9 cellular contexts compared by ENCODE assay signal in genomic region chr11:64918056-64918455, GRCh38. TPM values are rescaled to one million over a fixed set of nuclear protein-coding genes. Genes with fewer than 3 reads are reported as not detected.
A peak's percentile ranks its signal among the peaks of the same experiment; 100 is the strongest.
DNase-seq lines count a peak whose midpoint lies in the region; ATAC-seq and TF ChIP-seq lines count a peak whose summit lies in the region.
"Had no signal": no experiment of that assay in that cellular context is flagged by ENCODE, and none has a peak within 500 bp of the region (broad histone marks: within the 10 kb centered on the region; RNA-seq: fewer than 3 reads in every experiment).

No MANE protein-coding gene starts in this region.

- POLR2A ChIA-PET in CD4-positive, alpha-beta T cell (lab: Charles Lee), result interaction anchor here (1.2 kb wide), 1 partner anchor 123 kb away, joined by 5 read pairs; the partner anchor contains the start of gene SAC3D1
- POLR2A ChIA-PET in IMR-90 (lab: Charles Lee; ENCODE audit: unreplicated experiment), result no interaction called here

- H3K36me3 ChIP-seq in IMR-90 (ENCODE audit: control insufficient read depth, insufficient read depth, low read length) (peaks cover 8% of the 10 kb centered on the region), smooth muscle cell (ENCODE audit: low read depth) (no peaks in the 10 kb centered on the region)

- no peak for TF ChIP-seq POLR2A in IMR-90 (IDR thresholded peaks at IDR 0.05; ENCODE audit: low read depth, low read length)

- in situ Hi-C loops in IMR-90 (cut with MboI; ENCODE audit: low sequenced_read_pairs), result no loop called here

- H3K23ac ChIP-seq in IMR-90 (ENCODE audit: low read depth, low read length), result peak overlapping the region; percentile 20; the same call in 1 of the 2 replicates

- peak overlapping the region; percentile 54 for H2AFZ ChIP-seq in IMR-90 (replicated peaks; ENCODE audit: low read length, poor library complexity)
- H2AFZ ChIP-seq in smooth muscle cell (ENCODE audit: low read depth), result peak overlapping the region; percentile 95

- no peaks in the 10 kb centered on the region for H3K9me3 Mint-ChIP-seq in CD4-positive, alpha-beta T cell
- no peaks in the 10 kb centered on the region for H3K9me3 Mint-ChIP-seq in activated T-helper 17 cell treated with anti-CD3 and anti-CD28 coated beads, Interleukin-2, amount 50 U/mL, for 72 hours

- no peak overlapping the region for H2BK15ac ChIP-seq in IMR-90 (ENCODE audit: low read depth, low read length)

- dilution Hi-C loops in IMR-90 (cut with HindIII; ENCODE audit: low sequenced_read_pairs, unreplicated experiment), result no loop called here

- peak overlapping the region; percentile 49; the same call in 1 of the 2 replicates for H3K14ac ChIP-seq in IMR-90 (replicated peaks; ENCODE audit: low read depth, low read length)

- peak in 1 of 10 experiments; percentile 1 for DNase-seq in CD4-positive, alpha-beta T cell
- DNase-seq in IMR-90 (peak; percentile 70), hepatic stellate cell (ENCODE audit: low spot score) (peak; percentile 34), smooth muscle cell (lab: John Stamatoyannopoulos, UW; ENCODE audit: unreplicated experiment) (no peak), omental fat pad (ENCODE audit: low spot score) (no peak), COR-L47 (lab: John Stamatoyannopoulos, UW) (no peak)

- H2AK9ac ChIP-seq in IMR-90 (replicated peaks; ENCODE audit: low read depth, low read length, poor library complexity), result no peak overlapping the region

- H2AK5ac ChIP-seq in IMR-90 (ENCODE audit: low read depth, low read length), result no peak overlapping the region; the same call in 1 of the 2 replicates

- H3K4me1 Mint-ChIP-seq in CD4-positive, alpha-beta T cell (ENCODE audit: low read depth), result peaks cover 26% of the 10 kb centered on the region
- H3K4me1 Mint-ChIP-seq in activated T-helper 17 cell treated with anti-CD3 and anti-CD28 coated beads, Interleukin-2, amount 50 U/mL, for 72 hours, result peaks cover 16% of the 10 kb centered on the region

- ATAC-seq in CD4-positive, alpha-beta T cell (ENCODE audit: poor library complexity), result no peak
- ATAC-seq in IMR-90 (ENCODE audit: low read depth), result 0 out of 2 replicates have a peak, but pooled peaks have one; percentile 1
- no peak for ATAC-seq in activated T-helper 17 cell treated with anti-CD3 and anti-CD28 coated beads, Interleukin-2, amount 50 U/mL, for 72 hours (replicated peaks)
- ATAC-seq in omental fat pad (ENCODE audit: low FRiP score), result no peak
- no peak for ATAC-seq in HG02870 (IDR thresholded peaks at IDR 0.05; ENCODE audit: unreplicated experiment)

- CTCF ChIA-PET in CD4-positive, alpha-beta T cell (lab: Charles Lee), result no interaction called here
- CTCF ChIA-PET in IMR-90 (lab: Yijun Ruan, JAX), result no interaction called here

- peak overlapping the region; percentile 66 for H3K4ac ChIP-seq in IMR-90 (ENCODE audit: low read depth, low read length)

- no peaks in the 10 kb centered on the region for H3K27me3 Mint-ChIP-seq in CD4-positive, alpha-beta T cell
- H3K27me3 Mint-ChIP-seq in activated T-helper 17 cell treated with anti-CD3 and anti-CD28 coated beads, Interleukin-2, amount 50 U/mL, for 72 hours, result no peaks in the 10 kb centered on the region

- H3K9ac ChIP-seq in IMR-90 (ENCODE audit: low read depth, low read length) (peak overlapping the region; percentile 80), smooth muscle cell (ENCODE audit: low read depth) (peak overlapping the region; percentile 63)

- H2BK120ac ChIP-seq in IMR-90 (ENCODE audit: low read depth, low read length), result peak overlapping the region; percentile 22; the same call in 1 of the 2 replicates

- H3K27ac ChIP-seq in CD4-positive, alpha-beta T cell (ENCODE audit: low read depth, low read length), result peak overlapping the region; percentile 54
- peak overlapping the region; percentile 50; the same call in 1 of the 2 replicates for H3K27ac ChIP-seq in IMR-90 (ENCODE audit: insufficient read depth, low read length)
- peak overlapping the region; percentile 71 for H3K27ac ChIP-seq in smooth muscle cell (ENCODE audit: low read depth)

- H4K20me1 ChIP-seq in IMR-90 (ENCODE audit: insufficient read depth, low read length), result no peaks in the 10 kb centered on the region; the same call in 1 of the 2 replicates
- no peaks in the 10 kb centered on the region for H4K20me1 ChIP-seq in smooth muscle cell (ENCODE audit: low read depth)

- peak overlapping the region; percentile 13 to 90; a peak in 3 of 4 replicates for H4K8ac ChIP-seq in IMR-90 (ENCODE audit: low read depth in 2 of 2, low read length in 2 of 2)

- H3K4me3 ChIP-seq in IMR-90 (ENCODE audit: insufficient read depth, low read depth, low read length) (peak overlapping the region; percentile 41; the same call in 1 of the 2 replicates), smooth muscle cell (peak overlapping the region; percentile 83)

- peak overlapping the region; percentile 81 for H3K27ac Mint-ChIP-seq in CD4-positive, alpha-beta T cell
- H3K27ac Mint-ChIP-seq in activated T-helper 17 cell treated with anti-CD3 and anti-CD28 coated beads, Interleukin-2, amount 50 U/mL, for 72 hours, result peak overlapping the region; percentile 97

- no peaks in the 10 kb centered on the region for H3K27me3 ChIP-seq in CD4-positive, alpha-beta T cell (ENCODE audit: control insufficient read depth, insufficient read depth, low read length)
- H3K27me3 ChIP-seq in IMR-90 (ENCODE audit: control insufficient read depth, insufficient read depth, low read length) (no peaks in the 10 kb centered on the region), smooth muscle cell (ENCODE audit: low read depth) (no peaks in the 10 kb centered on the region)

- peak overlapping the region; percentile 93 for H3K4me3 Mint-ChIP-seq in CD4-positive, alpha-beta T cell
- H3K4me3 Mint-ChIP-seq in activated T-helper 17 cell treated with anti-CD3 and anti-CD28 coated beads, Interleukin-2, amount 50 U/mL, for 72 hours, result peak overlapping the region; percentile 95

- peaks cover 18% of the 10 kb centered on the region for H3K79me2 ChIP-seq in smooth muscle cell (ENCODE audit: low read depth)

- 0 out of 2 replicates have a peak overlapping the region, but pooled peaks have one; percentile 24 for H4K5ac ChIP-seq in IMR-90 (ENCODE audit: low read depth, low read length)

- peaks cover 6% of the 10 kb centered on the region for H3F3A ChIP-seq in smooth muscle cell (ENCODE audit: low read depth)

- no TSS peak for BruUV-seq in IMR-90 (replicated peaks; lab: Mats Ljungman, UMichigan)

- H2BK20ac ChIP-seq in IMR-90 (ENCODE audit: low read depth, low read length), result no peak overlapping the region

- H3K18ac ChIP-seq in IMR-90 (ENCODE audit: low read depth, low read length), result no peak overlapping the region

- H3K36me3 Mint-ChIP-seq in CD4-positive, alpha-beta T cell (ENCODE audit: low read depth), result peaks cover 24% of the 10 kb centered on the region
- no peaks in the 10 kb centered on the region for H3K36me3 Mint-ChIP-seq in activated T-helper 17 cell treated with anti-CD3 and anti-CD28 coated beads, Interleukin-2, amount 50 U/mL, for 72 hours (ENCODE audit: low read depth)

- H3K9me3 ChIP-seq in CD4-positive, alpha-beta T cell (ENCODE audit: control insufficient read depth, low read length), result no peaks in the 10 kb centered on the region
- no peaks in the 10 kb centered on the region for H3K9me3 ChIP-seq in IMR-90 (ENCODE audit: control insufficient read depth, insufficient read depth, low read length)
- no peaks in the 10 kb centered on the region for H3K9me3 ChIP-seq in smooth muscle cell (replicated peaks; ENCODE audit: low read depth)

- 0 out of 2 replicates have a peak, but pooled peaks have one; percentile 10 for TF ChIP-seq RAD21 in IMR-90 (IDR thresholded peaks at IDR 0.05; ENCODE audit: low read length)

- 0% methylated on average over 2 of the region's 4 CpGs; no CpG with 5 or more reads in 1 of the 2 experiments for WGBS in IMR-90 (ENCODE audit: extremely low coverage in 2 of 2, insufficient read length in 1 of 2), 2 experiments
- 17% methylated on average over 4 of the region's 4 CpGs for WGBS in smooth muscle cell (ENCODE audit: low lambda C conversion rate)

- peaks cover 7 to 26% of the 10 kb centered on the region in 2 experiments for H3K79me1 ChIP-seq in IMR-90 (ENCODE audit: low read depth in 1 of 2, low read length in 2 of 2)

- TF ChIP-seq CTCF in CD4-positive, alpha-beta T cell (IDR thresholded peaks at IDR 0.05), result no peak
- TF ChIP-seq CTCF in IMR-90 (conservative IDR thresholded peaks at IDR 0.05; ENCODE audit: low read depth, low read length) (peak; percentile 42), smooth muscle cell (IDR thresholded peaks at IDR 0.05; ENCODE audit: borderline replicate concordance, insufficient read depth, poor library complexity, severe bottlenecking) (no peak), omental fat pad (IDR thresholded peaks at IDR 0.05) (no peak)

- peak overlapping the region; percentile 80 for H3K4me2 ChIP-seq in IMR-90 (ENCODE audit: low read depth, low read length)
- peak overlapping the region; percentile 92 for H3K4me2 ChIP-seq in smooth muscle cell

- intact Hi-C loops in CD4-positive, alpha-beta T cell (cut with DNase I, micrococcal nuclease), result loop anchor here (5.0 kb wide), 3 partner anchors 54 to 214 kb away; partner anchors contain the start of genes FAU (in 1 of the 2), MAJIN (in 1 of the 2), MRPL49 (in 1 of the 2) and SYVN1 (in 1 of the 2)
- intact Hi-C loops in IMR-90 (cut with micrococcal nuclease), result loop anchor here (5.0 kb wide), 1 partner anchor 179 kb away; the partner anchor contains the start of gene VPS51

- H2BK5ac ChIP-seq in IMR-90 (ENCODE audit: low read depth, low read length, poor library complexity, severe bottlenecking), result peak overlapping the region; percentile 71

- H3K9me1 ChIP-seq in IMR-90 (ENCODE audit: insufficient read depth, low read length), result no peaks in the 10 kb centered on the region

- H3K4me1 ChIP-seq in IMR-90 (ENCODE audit: control insufficient read depth, insufficient read depth, low read length) (peaks cover 7% of the 10 kb centered on the region), smooth muscle cell (ENCODE audit: low read depth) (peaks cover 17% of the 10 kb centered on the region)

- no peak overlapping the region for H4K91ac ChIP-seq in IMR-90 (ENCODE audit: insufficient read depth, low read depth, low read length)

- H3K56ac ChIP-seq in IMR-90 (ENCODE audit: extremely low read depth, insufficient read depth, low read length), result no peak overlapping the region

RNA-seq across cellular contexts. Expression of gene ATG2A, which starts 1.0 kb away (rescaled TPM):
- 100 to 1,000 TPM; 189 to 198 TPM for total RNA-seq in CD4-positive, alpha-beta T cell
- total RNA-seq in IMR-90 (2012; rRNA removed) (3.2 and 3.6 TPM in 2 replicates), smooth muscle cell (4.8 and 4.9 TPM in 2 replicates), omental fat pad (10 to 100 TPM; 20.3 to 34.8 (median 22.2) TPM)
- polyA plus RNA-seq in IMR-90 (2012; rRNA removed) (10.5 and 12.7 TPM in 2 replicates), smooth muscle cell (6.2 and 8.6 TPM in 2 replicates)
- 6.8 and 14.5 TPM in 2 replicates for polyA plus RNA-seq in IMR-90 (2012; cell fraction: cytosol; rRNA removed)
- polyA plus RNA-seq in IMR-90 (2012; cell fraction: nucleus; rRNA removed; ENCODE audit: low replicate concordance), result 27.8 and 85.6 TPM in 2 replicates
- 10 to 100 TPM; 20.9 to 23.1 TPM for total RNA-seq in activated T-helper 17 cell treated with anti-CD3 and anti-CD28 coated beads, Interleukin-2, amount 50 U/mL, for 72 hours

RNA-seq across cellular contexts. Expression of gene PPP2R5B, which starts 6.4 kb away (rescaled TPM):
- total RNA-seq in CD4-positive, alpha-beta T cell, result 10 to 100 TPM; 16.8 to 18.3 TPM
- total RNA-seq in IMR-90 (2012; rRNA removed) (6.4 and 6.5 TPM in 2 replicates), smooth muscle cell (14.9 and 20.7 TPM in 2 replicates), omental fat pad (10 to 100 TPM in 3 of 4 donors, 1 to 10 TPM in 1; 7.8 to 20.3 (median 12.4) TPM)
- polyA plus RNA-seq in IMR-90 (2012; rRNA removed) (23.5 and 23.6 TPM in 2 replicates), smooth muscle cell (32.7 and 36.6 TPM in 2 replicates)
- polyA plus RNA-seq in IMR-90 (2012; cell fraction: cytosol; rRNA removed), result 16.0 and 21.4 TPM in 2 replicates
- polyA plus RNA-seq in IMR-90 (2012; cell fraction: nucleus; rRNA removed; ENCODE audit: low replicate concordance), result 43.3 and 68.3 TPM in 2 replicates
- 10 to 100 TPM; 14.6 to 43.0 TPM for total RNA-seq in activated T-helper 17 cell treated with anti-CD3 and anti-CD28 coated beads, Interleukin-2, amount 50 U/mL, for 72 hours

RNA-seq across cellular contexts. Expression of gene GPHA2, which starts 17.6 kb away (rescaled TPM):
- under 1 TPM; 0.49 to 0.56 TPM for total RNA-seq in CD4-positive, alpha-beta T cell
- total RNA-seq in IMR-90 (2012; rRNA removed) (not detected in 2 replicates), smooth muscle cell (not detected in 2 replicates), omental fat pad (not detected)
- polyA plus RNA-seq in IMR-90 (2012; rRNA removed) (not detected in 2 replicates), smooth muscle cell (0.40 TPM in 1 of 2 replicates, not detected in the other)
- 0.07 TPM in 1 of 2 replicates, not detected in the other for polyA plus RNA-seq in IMR-90 (2012; cell fraction: cytosol; rRNA removed)
- not detected in 2 replicates for polyA plus RNA-seq in IMR-90 (2012; cell fraction: nucleus; rRNA removed; ENCODE audit: low replicate concordance)
- total RNA-seq in activated T-helper 17 cell treated with anti-CD3 and anti-CD28 coated beads, Interleukin-2, amount 50 U/mL, for 72 hours, result under 1 TPM in 1 of 2 donors, not detected in 1; 0.43 TPM
- total RNA-seq: T-helper 1 cell treated with Interleukin-12 subunit alpha and Interleukin-12 subunit beta and Interleukin-4 antibody, amounts not matched to agents 30 ng/mL and 1 ng/mL, for 36 hours had no signal

RNA-seq across cellular contexts. Expression of gene EHD1, which starts 39.6 kb away (rescaled TPM):
- 100 to 1,000 TPM; 132 to 139 TPM for total RNA-seq in CD4-positive, alpha-beta T cell
- total RNA-seq in IMR-90 (2012; rRNA removed) (107 and 125 TPM in 2 replicates), smooth muscle cell (30.9 and 59.8 TPM in 2 replicates), omental fat pad (100 to 1,000 TPM in 2 of 4 donors, 10 to 100 TPM in 2; 66.4 to 226 (median 94.8) TPM)
- polyA plus RNA-seq in IMR-90 (2012; rRNA removed) (209 and 216 TPM in 2 replicates), smooth muscle cell (42.8 and 46.7 TPM in 2 replicates)
- 259 and 358 TPM in 2 replicates for polyA plus RNA-seq in IMR-90 (2012; cell fraction: cytosol; rRNA removed)
- polyA plus RNA-seq in IMR-90 (2012; cell fraction: nucleus; rRNA removed; ENCODE audit: low replicate concordance), result 267 and 410 TPM in 2 replicates
- 100 to 1,000 TPM in 1 of 2 donors, 10 to 100 TPM in 1; 96.5 to 107 TPM for total RNA-seq in activated T-helper 17 cell treated with anti-CD3 and anti-CD28 coated beads, Interleukin-2, amount 50 U/mL, for 72 hours

RNA-seq across cellular contexts. Expression of gene MAJIN, which starts 53.9 kb away (rescaled TPM):
- under 1 TPM; 0.50 to 0.55 TPM for total RNA-seq in CD4-positive, alpha-beta T cell
- not detected in 2 replicates for total RNA-seq in IMR-90 (2012; rRNA removed)
- not detected in 2 replicates for polyA plus RNA-seq in IMR-90 (2012; rRNA removed)
- 0.04 TPM in 1 of 2 replicates, not detected in the other for polyA plus RNA-seq in IMR-90 (2012; cell fraction: cytosol; rRNA removed)
- polyA plus RNA-seq in IMR-90 (2012; cell fraction: nucleus; rRNA removed; ENCODE audit: low replicate concordance), result 0.06 TPM in 1 of 2 replicates, not detected in the other
- total RNA-seq in activated T-helper 17 cell treated with anti-CD3 and anti-CD28 coated beads, Interleukin-2, amount 50 U/mL, for 72 hours, result 1 to 10 TPM in 1 of 2 donors, not detected in 1; 1.1 TPM
- not detected in 2 replicates for total RNA-seq in smooth muscle cell
- polyA plus RNA-seq in smooth muscle cell, result not detected in 2 replicates
- total RNA-seq in omental fat pad, result not detected
- total RNA-seq: T-helper 1 cell treated with Interleukin-12 subunit alpha and Interleukin-12 subunit beta and Interleukin-4 antibody, amounts not matched to agents 30 ng/mL and 1 ng/mL, for 36 hours had no signal

Comparison
In these comparisons a context has a peak if more than half of its experiments do, and no peak if none do; other contexts are left out.
1. DNase-seq: peak in IMR-90 (single experiment) and hepatic stellate cell (single experiment); none in smooth muscle cell (single experiment), omental fat pad (single experiment) and COR-L47 (single experiment).
2. RNA of gene ATG2A, which starts 1.0 kb away (total RNA-seq): 189 to 198 TPM in CD4-positive, alpha-beta T cell; 20.9 to 23.1 TPM in activated T-helper 17 cell treated with anti-CD3 and anti-CD28 coated beads, Interleukin-2, amount 50 U/mL, for 72 hours, 20.3 to 34.8 TPM in omental fat pad, 4.8 to 4.9 TPM in smooth muscle cell and 3.2 to 3.6 TPM in IMR-90; every median in the first group is over 4 times any median in the second.
3. Peak in every context shown above with its lines, with median percentiles within 50 percentile points of each other: H3K27ac ChIP-seq.